ENCODE assay signal across 1 cellular context in genomic region chr10:122176232-122176865, GRCh38.
A peak's percentile ranks its signal among the peaks of the same experiment; 100 is the strongest.
TF ChIP-seq lines count a peak whose summit lies in the region.

No MANE protein-coding gene starts in this region.

TF ChIP-seq in HepG2, 621 proteins besides CTCF, POLR2A, EP300 and RAD21 (continued from another document and continues in another):
- TF ChIP-seq, protein P1, sequence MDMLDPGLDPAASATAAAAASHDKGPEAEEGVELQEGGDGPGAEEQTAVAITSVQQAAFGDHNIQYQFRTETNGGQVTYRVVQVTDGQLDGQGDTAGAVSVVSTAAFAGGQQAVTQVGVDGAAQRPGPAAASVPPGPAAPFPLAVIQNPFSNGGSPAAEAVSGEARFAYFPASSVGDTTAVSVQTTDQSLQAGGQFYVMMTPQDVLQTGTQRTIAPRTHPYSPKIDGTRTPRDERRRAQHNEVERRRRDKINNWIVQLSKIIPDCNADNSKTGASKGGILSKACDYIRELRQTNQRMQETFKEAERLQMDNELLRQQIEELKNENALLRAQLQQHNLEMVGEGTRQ (IDR thresholded peaks at IDR 0.05; ENCODE audit: low read depth, low read length) = no peak
- TF ChIP-seq, protein P1 (CRISPR knock-in tag; IDR thresholded peaks at IDR 0.05; ENCODE audit: borderline replicate concordance) = no peak
- TF ChIP-seq CEBPG (CRISPR knock-in tag; IDR thresholded peaks at IDR 0.05) = peak; percentile 56
- TF ChIP-seq CEBPB (IDR thresholded peaks at IDR 0.05; ENCODE audit: borderline replicate concordance, low read depth, low read length) = no peak
- TF ChIP-seq ATAD3A (CRISPR knock-in tag; IDR thresholded peaks at IDR 0.05) = no peak
- TF ChIP-seq ZNF839 (CRISPR knock-in tag; IDR thresholded peaks at IDR 0.05; ENCODE audit: borderline replicate concordance) = no peak
- TF ChIP-seq SAP130 (CRISPR knock-in tag; IDR thresholded peaks at IDR 0.05; ENCODE audit: low read depth) = peak; percentile 64
- TF ChIP-seq TEAD3 (CRISPR knock-in tag; optimal IDR thresholded peaks at IDR 0.05; ENCODE audit: borderline replicate concordance) = peak; percentile 98
- peak; percentile 47; the same call in 1 of the 2 replicates for TF ChIP-seq IRF2 (CRISPR knock-in tag; IDR thresholded peaks at IDR 0.05)
- TF ChIP-seq, protein P2, sequence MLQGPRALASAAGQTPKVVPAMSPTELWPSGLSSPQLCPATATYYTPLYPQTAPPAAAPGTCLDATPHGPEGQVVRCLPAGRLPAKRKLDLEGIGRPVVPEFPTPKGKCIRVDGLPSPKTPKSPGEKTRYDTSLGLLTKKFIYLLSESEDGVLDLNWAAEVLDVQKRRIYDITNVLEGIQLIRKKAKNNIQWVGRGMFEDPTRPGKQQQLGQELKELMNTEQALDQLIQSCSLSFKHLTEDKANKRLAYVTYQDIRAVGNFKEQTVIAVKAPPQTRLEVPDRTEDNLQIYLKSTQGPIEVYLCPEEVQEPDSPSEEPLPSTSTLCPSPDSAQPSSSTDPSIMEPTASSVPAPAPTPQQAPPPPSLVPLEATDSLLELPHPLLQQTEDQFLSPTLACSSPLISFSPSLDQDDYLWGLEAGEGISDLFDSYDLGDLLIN (CRISPR knock-in tag; IDR thresholded peaks at IDR 0.05; ENCODE audit: borderline replicate concordance) = no peak
- TF ChIP-seq MED1 (CRISPR knock-in tag; IDR thresholded peaks at IDR 0.05) = 0 out of 2 replicates have a peak, but pooled peaks have one; percentile 26
- peak; percentile 72 for TF ChIP-seq RARA (CRISPR knock-in tag; IDR thresholded peaks at IDR 0.05)
- TF ChIP-seq ZNF749 (CRISPR knock-in tag; IDR thresholded peaks at IDR 0.05; ENCODE audit: borderline replicate concordance) = no peak
- peak; percentile 74; the same call in 1 of the 2 replicates for TF ChIP-seq AHDC1 (CRISPR knock-in tag; IDR thresholded peaks at IDR 0.05; ENCODE audit: borderline replicate concordance)
- no peak for TF ChIP-seq HNRNPK (IDR thresholded peaks at IDR 0.05; ENCODE audit: low read depth, low read length, poor library complexity, severe bottlenecking)
- no peak for TF ChIP-seq YY1 (IDR thresholded peaks at IDR 0.05; ENCODE audit: insufficient read depth, insufficient replicate concordance, low read depth, low read length)
- TF ChIP-seq SALL2 (CRISPR knock-in tag; IDR thresholded peaks at IDR 0.05) = no peak
- no peak for TF ChIP-seq MYC (CRISPR knock-in tag; IDR thresholded peaks at IDR 0.05; ENCODE audit: borderline replicate concordance)
- TF ChIP-seq, protein P3, sequence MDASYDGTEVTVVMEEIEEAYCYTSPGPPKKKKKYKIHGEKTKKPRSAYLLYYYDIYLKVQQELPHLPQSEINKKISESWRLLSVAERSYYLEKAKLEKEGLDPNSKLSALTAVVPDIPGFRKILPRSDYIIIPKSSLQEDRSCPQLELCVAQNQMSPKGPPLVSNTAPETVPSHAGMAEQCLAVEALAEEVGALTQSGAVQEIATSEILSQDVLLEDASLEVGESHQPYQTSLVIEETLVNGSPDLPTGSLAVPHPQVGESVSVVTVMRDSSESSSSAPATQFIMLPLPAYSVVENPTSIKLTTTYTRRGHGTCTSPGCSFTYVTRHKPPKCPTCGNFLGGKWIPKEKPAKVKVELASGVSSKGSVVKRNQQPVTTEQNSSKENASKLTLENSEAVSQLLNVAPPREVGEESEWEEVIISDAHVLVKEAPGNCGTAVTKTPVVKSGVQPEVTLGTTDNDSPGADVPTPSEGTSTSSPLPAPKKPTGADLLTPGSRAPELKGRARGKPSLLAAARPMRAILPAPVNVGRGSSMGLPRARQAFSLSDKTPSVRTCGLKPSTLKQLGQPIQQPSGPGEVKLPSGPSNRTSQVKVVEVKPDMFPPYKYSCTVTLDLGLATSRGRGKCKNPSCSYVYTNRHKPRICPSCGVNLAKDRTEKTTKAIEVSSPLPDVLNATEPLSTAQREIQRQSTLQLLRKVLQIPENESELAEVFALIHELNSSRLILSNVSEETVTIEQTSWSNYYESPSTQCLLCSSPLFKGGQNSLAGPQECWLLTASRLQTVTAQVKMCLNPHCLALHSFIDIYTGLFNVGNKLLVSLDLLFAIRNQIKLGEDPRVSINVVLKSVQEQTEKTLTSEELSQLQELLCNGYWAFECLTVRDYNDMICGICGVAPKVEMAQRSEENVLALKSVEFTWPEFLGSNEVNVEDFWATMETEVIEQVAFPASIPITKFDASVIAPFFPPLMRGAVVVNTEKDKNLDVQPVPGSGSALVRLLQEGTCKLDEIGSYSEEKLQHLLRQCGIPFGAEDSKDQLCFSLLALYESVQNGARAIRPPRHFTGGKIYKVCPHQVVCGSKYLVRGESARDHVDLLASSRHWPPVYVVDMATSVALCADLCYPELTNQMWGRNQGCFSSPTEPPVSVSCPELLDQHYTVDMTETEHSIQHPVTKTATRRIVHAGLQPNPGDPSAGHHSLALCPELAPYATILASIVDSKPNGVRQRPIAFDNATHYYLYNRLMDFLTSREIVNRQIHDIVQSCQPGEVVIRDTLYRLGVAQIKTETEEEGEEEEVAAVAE (CRISPR knock-in tag; IDR thresholded peaks at IDR 0.05; ENCODE audit: borderline replicate concordance) = no peak
- no peak for TF ChIP-seq SP1 (IDR thresholded peaks at IDR 0.05)
- TF ChIP-seq SP1 (CRISPR knock-in tag; IDR thresholded peaks at IDR 0.05) = no peak
- TF ChIP-seq MEF2D (CRISPR knock-in tag; IDR thresholded peaks at IDR 0.05) = 0 out of 2 replicates have a peak, but pooled peaks have one; percentile 37
- TF ChIP-seq KAT2B (IDR thresholded peaks at IDR 0.05; ENCODE audit: borderline replicate concordance, low read depth, low read length) = no peak
- no peak for TF ChIP-seq ZNF335 (CRISPR knock-in tag; IDR thresholded peaks at IDR 0.05)
- no peak for TF ChIP-seq PRDM4 (CRISPR knock-in tag; IDR thresholded peaks at IDR 0.05; ENCODE audit: borderline replicate concordance)
- TF ChIP-seq TFAP4 (IDR thresholded peaks at IDR 0.05; ENCODE audit: borderline replicate concordance, low read depth) = no peak; the same call in 1 of the 2 replicates
- TF ChIP-seq KMT2A (CRISPR knock-in tag; IDR thresholded peaks at IDR 0.05) = no peak
- no peak for TF ChIP-seq ZNF747 (CRISPR knock-in tag; IDR thresholded peaks at IDR 0.05; ENCODE audit: borderline replicate concordance)
- TF ChIP-seq, protein P4, sequence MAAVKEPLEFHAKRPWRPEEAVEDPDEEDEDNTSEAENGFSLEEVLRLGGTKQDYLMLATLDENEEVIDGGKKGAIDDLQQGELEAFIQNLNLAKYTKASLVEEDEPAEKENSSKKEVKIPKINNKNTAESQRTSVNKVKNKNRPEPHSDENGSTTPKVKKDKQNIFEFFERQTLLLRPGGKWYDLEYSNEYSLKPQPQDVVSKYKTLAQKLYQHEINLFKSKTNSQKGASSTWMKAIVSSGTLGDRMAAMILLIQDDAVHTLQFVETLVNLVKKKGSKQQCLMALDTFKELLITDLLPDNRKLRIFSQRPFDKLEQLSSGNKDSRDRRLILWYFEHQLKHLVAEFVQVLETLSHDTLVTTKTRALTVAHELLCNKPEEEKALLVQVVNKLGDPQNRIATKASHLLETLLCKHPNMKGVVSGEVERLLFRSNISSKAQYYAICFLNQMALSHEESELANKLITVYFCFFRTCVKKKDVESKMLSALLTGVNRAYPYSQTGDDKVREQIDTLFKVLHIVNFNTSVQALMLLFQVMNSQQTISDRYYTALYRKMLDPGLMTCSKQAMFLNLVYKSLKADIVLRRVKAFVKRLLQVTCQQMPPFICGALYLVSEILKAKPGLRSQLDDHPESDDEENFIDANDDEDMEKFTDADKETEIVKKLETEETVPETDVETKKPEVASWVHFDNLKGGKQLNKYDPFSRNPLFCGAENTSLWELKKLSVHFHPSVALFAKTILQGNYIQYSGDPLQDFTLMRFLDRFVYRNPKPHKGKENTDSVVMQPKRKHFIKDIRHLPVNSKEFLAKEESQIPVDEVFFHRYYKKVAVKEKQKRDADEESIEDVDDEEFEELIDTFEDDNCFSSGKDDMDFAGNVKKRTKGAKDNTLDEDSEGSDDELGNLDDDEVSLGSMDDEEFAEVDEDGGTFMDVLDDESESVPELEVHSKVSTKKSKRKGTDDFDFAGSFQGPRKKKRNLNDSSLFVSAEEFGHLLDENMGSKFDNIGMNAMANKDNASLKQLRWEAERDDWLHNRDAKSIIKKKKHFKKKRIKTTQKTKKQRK (IDR thresholded peaks at IDR 0.05; ENCODE audit: low read length) = no peak
- TF ChIP-seq THRA (CRISPR knock-in tag; IDR thresholded peaks at IDR 0.05; ENCODE audit: borderline replicate concordance) = 0 out of 2 replicates have a peak, but pooled peaks have one; percentile 26
- peak; percentile 64; the same call in 1 of the 2 replicates for TF ChIP-seq CREM (IDR thresholded peaks at IDR 0.05)
- TF ChIP-seq CREM (CRISPR knock-in tag; IDR thresholded peaks at IDR 0.05) = no peak
- TF ChIP-seq MAZ (IDR thresholded peaks at IDR 0.05; ENCODE audit: borderline replicate concordance, low read depth, low read length) = no peak
- TF ChIP-seq MAZ (CRISPR knock-in tag; IDR thresholded peaks at IDR 0.05; ENCODE audit: low read depth) = no peak
